ENCODE assay signal across 8 cellular contexts in the genomic region with DNA sequence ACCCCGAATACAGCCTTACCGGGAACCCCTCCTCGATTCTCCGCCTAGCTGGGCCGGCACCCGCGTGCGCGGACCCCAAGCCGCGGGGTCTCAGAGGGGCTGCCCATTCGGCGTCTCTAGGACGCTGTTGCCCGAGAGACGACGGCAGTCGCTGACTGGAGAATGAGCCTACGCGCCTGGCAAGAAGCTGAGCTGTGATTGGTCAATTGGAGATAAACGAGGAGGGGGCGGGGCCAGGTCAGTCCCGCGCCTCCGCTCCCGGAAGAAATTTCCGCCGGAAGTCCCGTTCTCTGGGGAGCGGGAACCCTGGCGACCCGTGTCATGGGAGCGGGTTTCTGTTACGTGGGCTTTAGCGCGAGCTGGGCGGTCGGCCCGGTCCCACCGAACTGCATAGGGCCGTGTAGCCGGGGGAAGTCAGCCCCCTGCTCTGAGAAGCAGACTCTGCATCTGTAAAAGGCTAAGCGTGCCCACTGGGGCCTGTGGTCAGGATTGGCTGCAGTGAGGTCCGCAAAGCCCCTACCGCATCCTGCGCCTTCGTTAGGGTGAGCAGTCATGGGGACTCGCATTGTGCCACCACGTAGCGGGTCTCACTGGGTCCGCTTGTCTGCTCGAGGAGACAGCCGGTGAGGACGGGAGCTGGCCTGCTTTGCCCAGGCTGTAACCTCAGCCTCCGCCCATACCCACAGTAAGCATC. TPM values are rescaled to one million over a fixed set of nuclear protein-coding genes. Genes with fewer than 3 reads are reported as not detected.
DNase-seq lines count a peak whose midpoint lies in the region; ATAC-seq and TF ChIP-seq lines count a peak whose summit lies in the region.

TSS of gene EFCAB6 (minus strand) at position 157 of the 694 bp plus-strand sequence. CDS start 29,987 bp downstream, outside the sequence.

- peaks cover 5 to 16% of the 10 kb centered on the region in 2 donors for H3K4me1 ChIP-seq in left lung

- no peaks in the 10 kb centered on the region for H3K27me3 ChIP-seq in left lung

- peak; percentile 74 for DNase-seq in AG09309 (ENCODE audit: low read depth)
- peak; percentile 75 for DNase-seq in NCI-H526 treated with DMSO at 0.1 percent for 48 hours (lab: John Stamatoyannopoulos, UW)
- peak; percentile 80 to 93 for DNase-seq in activated CD4-positive, alpha-beta T cell treated with anti-CD3 and anti-CD28 coated beads, Interleukin-2, amount 50 U/mL, for 24 hours (ENCODE audit: low read depth in 1 of 2, low spot score in 1 of 2)
- DNase-seq in dermis microvascular lymphatic vessel endothelial cell (ENCODE audit: low read depth in 2 of 2), result peak; percentile 89 to 90
- DNase-seq in left lung, result peak; percentile 90 to 92
- DNase-seq in stimulated activated CD4-positive, alpha-beta T cell treated with anti-CD3 and anti-CD28 coated beads, Interleukin-2, amount 100 ng/mL, for 48 hours, result peak; percentile 84 to 87

- H3K9me3 ChIP-seq in left lung, result no peaks in the 10 kb centered on the region

- peak; percentile 86 for ATAC-seq in GM19043 (IDR thresholded peaks at IDR 0.05; ENCODE audit: low read depth, unreplicated experiment)
- ATAC-seq in HG03378 (IDR thresholded peaks at IDR 0.05; ENCODE audit: unreplicated experiment), result peak; percentile 66
- ATAC-seq in left lung, result peak; percentile 99

- TF ChIP-seq CTCF in AG09309 (IDR thresholded peaks at IDR 0.05; ENCODE audit: control insufficient read depth, insufficient read depth, low read depth, low read length, missing control alignments) (no peak), left lung (IDR thresholded peaks at IDR 0.05) (no peak)

- H3K4me3 ChIP-seq in AG09309 (ENCODE audit: control insufficient read depth, low read depth, low read length) (peak within 1 kb of the TSS; percentile 85), left lung (peak within 1 kb of the TSS; percentile 80 to 82)

- intact Hi-C loops in left lung (cut with DNase I), result no loop called here

- no peaks in the 10 kb centered on the region for H3K36me3 ChIP-seq in left lung

- peak within 1 kb of the TSS; percentile 70 to 84 for H3K27ac ChIP-seq in left lung

RNA-seq across cellular contexts. Expression of gene EFCAB6, which starts in this region (rescaled TPM):
- total RNA-seq in dermis microvascular lymphatic vessel endothelial cell, result 0.13 and 0.38 TPM in 2 replicates
- total RNA-seq in left lung, result 1 to 10 TPM; 2.0 to 3.2 TPM

Comparison
In these comparisons a context has a peak if more than half of its experiments do, and no peak if none do; other contexts are left out.
1. Peak in every context shown above with its lines: DNase-seq, ATAC-seq, H3K4me3 ChIP-seq and H3K27ac ChIP-seq.
2. Peak in DNase-seq in dermis microvascular lymphatic vessel endothelial cell; RNA of the gene not detected or under 1 TPM.